Comparison of ENCODE assay signal across 14 cellular contexts in the genomic region with DNA sequence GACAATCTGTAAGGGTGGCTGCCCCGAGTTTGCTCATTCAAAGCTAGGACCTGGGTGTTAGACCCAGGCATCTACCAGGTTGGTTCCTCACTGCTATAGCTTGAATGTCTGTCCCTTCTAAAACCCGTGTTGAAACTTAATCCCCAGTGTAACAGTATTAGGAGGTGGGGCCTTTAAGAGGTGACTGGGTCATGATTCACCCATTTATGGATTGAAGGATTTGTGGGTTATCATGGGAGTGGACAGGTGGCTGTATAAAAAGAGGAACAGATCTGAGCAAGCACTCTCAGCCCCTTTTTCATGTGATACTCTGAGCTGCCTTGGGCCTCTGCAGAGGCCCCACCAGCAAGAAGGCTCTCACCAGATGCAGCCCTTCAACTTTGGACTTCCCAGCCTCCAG. TPM values are rescaled to one million over a fixed set of nuclear protein-coding genes. Genes with fewer than 3 reads are reported as not detected.
A peak's percentile ranks its signal among the peaks of the same experiment; 100 is the strongest.
DNase-seq lines count a peak whose midpoint lies in the region; TF ChIP-seq lines count a peak whose summit lies in the region.
"Had no signal": no experiment of that assay in that cellular context is flagged by ENCODE, and none has a peak within 500 bp of the region (broad histone marks: within the 10 kb centered on the region; RNA-seq: fewer than 3 reads in every experiment).

No MANE protein-coding gene starts in this region.

- no peak overlapping the region for H3K4me3 Mint-ChIP-seq in MCF 10A (ENCODE audit: unreplicated experiment)
- H3K4me3 Mint-ChIP-seq: CD8-positive, alpha-beta T cell had no signal

- CTCF ChIA-PET in MCF 10A (lab: Yijun Ruan, JAX) (interaction anchor here (0.7 to 1.3 kb wide), 4 partner anchors 16 to 616 kb away, joined by 3 to 5 read pairs (median 3); no protein-coding TSS in a partner anchor), RWPE1 (lab: Yijun Ruan, JAX) (no interaction called here)

- TF ChIP-seq CTCF in MCF 10A (IDR thresholded peaks at IDR 0.05; ENCODE audit: unreplicated experiment) (no peak), breast epithelium (IDR thresholded peaks at IDR 0.05) (no peak), RWPE1 (conservative IDR thresholded peaks at IDR 0.05; ENCODE audit: low read depth) (no peak), epithelial cell of esophagus (IDR thresholded peaks at IDR 0.05; ENCODE audit: insufficient read depth, low read depth, low read length, missing control alignments) (no peak), adrenal gland (IDR thresholded peaks at IDR 0.05) (no peak)

- H3K27ac Mint-ChIP-seq in MCF 10A (ENCODE audit: low read depth, unreplicated experiment): no peak overlapping the region
- H3K27ac Mint-ChIP-seq: CD8-positive, alpha-beta T cell had no signal

- WGBS in adrenal gland, 4 donors: 81 to 89% (median 88%) methylated on average over 2 of the region's 2 CpGs

- H3K36me3 Mint-ChIP-seq in MCF 10A (ENCODE audit: insufficient read depth, unreplicated experiment): no peaks in the 10 kb centered on the region
- H3K36me3 Mint-ChIP-seq: CD8-positive, alpha-beta T cell had no signal

- H3K27me3 Mint-ChIP-seq in MCF 10A (ENCODE audit: insufficient read depth, unreplicated experiment): no peaks in the 10 kb centered on the region

- DNase-seq in MCF 10A (ENCODE audit: unreplicated experiment): peak; percentile 6
- DNase-seq in breast epithelium (ENCODE audit: low spot score in 2 of 2): no peak
- DNase-seq in RWPE1 (ENCODE audit: low spot score): peak; percentile 22
- DNase-seq in epithelial cell of esophagus (ENCODE audit: low read depth): peak; percentile 51
- DNase-seq in NCI-H748 treated with DMSO at 0.1 percent for 48 hours (lab: John Stamatoyannopoulos, UW): no peak
- no peak for DNase-seq in middle frontal gyrus (ENCODE audit: extremely low spot score, low spot score)
- DNase-seq in amniotic stem cell (lab: John Stamatoyannopoulos, UW): no peak
- DNase-seq in adrenal gland: no peak
- DNase-seq: CD8-positive, alpha-beta T cell; DND-41; GOT3; NCI-H187; NCI-H226; NK-92 treated with Interleukin-12 subunit alpha and Interleukin-12 subunit beta, amount 100 ng/mL, for 24 hours had no signal

- peaks cover 1% of the 10 kb centered on the region for H3K4me1 Mint-ChIP-seq in MCF 10A (ENCODE audit: insufficient read depth, unreplicated experiment)

- intact Hi-C loops in MCF 10A (cut with micrococcal nuclease): no loop called here
- intact Hi-C loops in breast epithelium (cut with DNase I; ENCODE audit: low total_unique reads): no loop called here
- intact Hi-C loops in adrenal gland (cut with DNase I): no loop called here

- no TSS peak for BruUV-seq in MCF 10A (replicated peaks; lab: Mats Ljungman, UMichigan)

- H3K27ac ChIP-seq in breast epithelium: no peak overlapping the region
- no peak overlapping the region for H3K27ac ChIP-seq in RWPE1
- H3K27ac ChIP-seq in adrenal gland: no peak overlapping the region

- H3K4me3 ChIP-seq in breast epithelium: no peak overlapping the region
- H3K4me3 ChIP-seq in epithelial cell of esophagus (ENCODE audit: low read length): no peak overlapping the region
- no peak overlapping the region for H3K4me3 ChIP-seq in adrenal gland

- no peaks in the 10 kb centered on the region for H3K9me3 Mint-ChIP-seq in MCF 10A (ENCODE audit: unreplicated experiment)
- H3K9me3 Mint-ChIP-seq: CD8-positive, alpha-beta T cell had no signal

- TF ChIP-seq POLR2A in breast epithelium (IDR thresholded peaks at IDR 0.05): no peak
- TF ChIP-seq POLR2A in adrenal gland (IDR thresholded peaks at IDR 0.05): no peak

- H3K9me3 ChIP-seq in breast epithelium: no peaks in the 10 kb centered on the region
- H3K9me3 ChIP-seq in adrenal gland (replicated peaks in 1 of 3): no peaks in the 10 kb centered on the region

- H3K4me1 ChIP-seq in breast epithelium: no peaks in the 10 kb centered on the region
- H3K4me1 ChIP-seq in adrenal gland (replicated peaks in 1 of 2): no peaks in the 10 kb centered on the region

- no peaks in the 10 kb centered on the region for H3K27me3 ChIP-seq in breast epithelium
- no peaks in the 10 kb centered on the region for H3K27me3 ChIP-seq in adrenal gland

- H3K36me3 ChIP-seq in breast epithelium: no peaks in the 10 kb centered on the region
- H3K36me3 ChIP-seq in adrenal gland (replicated peaks in 1 of 2): no peaks in the 10 kb centered on the region

- POLR2A ChIA-PET in MCF 10A (lab: Yijun Ruan, JAX) (no interaction called here), RWPE1 (lab: Yijun Ruan, JAX; ENCODE audit: low non-redundant PET) (no interaction called here)

RNA-seq across cellular contexts. Expression of a gene that starts 29.4 kb away (rescaled TPM):
- total RNA-seq in MCF 10A (2022): 79.9 and 116 TPM in 2 replicates
- 10 to 100 TPM; 19.7 to 25.9 (median 24.7) TPM for total RNA-seq in breast epithelium
- 10 to 100 TPM; 19.0 to 59.8 (median 32.6) TPM for total RNA-seq in adrenal gland
- 100 to 1,000 TPM in 1 of 3 donors, 10 to 100 TPM in 2; 27.1 to 104 (median 45.6) TPM for polyA plus RNA-seq in adrenal gland

Comparison
In these comparisons a context has a peak if more than half of its experiments do, and no peak if none do; other contexts are left out.
1. DNase-seq: peak in MCF 10A (single experiment), RWPE1 (single experiment) and epithelial cell of esophagus (single experiment); none in breast epithelium (0 of 2), NCI-H748 treated with DMSO at 0.1 percent for 48 hours (single experiment), middle frontal gyrus (single experiment), amniotic stem cell (single experiment) and adrenal gland (0 of 7).